9 cellular contexts compared by ENCODE assay signal in the genomic region with DNA sequence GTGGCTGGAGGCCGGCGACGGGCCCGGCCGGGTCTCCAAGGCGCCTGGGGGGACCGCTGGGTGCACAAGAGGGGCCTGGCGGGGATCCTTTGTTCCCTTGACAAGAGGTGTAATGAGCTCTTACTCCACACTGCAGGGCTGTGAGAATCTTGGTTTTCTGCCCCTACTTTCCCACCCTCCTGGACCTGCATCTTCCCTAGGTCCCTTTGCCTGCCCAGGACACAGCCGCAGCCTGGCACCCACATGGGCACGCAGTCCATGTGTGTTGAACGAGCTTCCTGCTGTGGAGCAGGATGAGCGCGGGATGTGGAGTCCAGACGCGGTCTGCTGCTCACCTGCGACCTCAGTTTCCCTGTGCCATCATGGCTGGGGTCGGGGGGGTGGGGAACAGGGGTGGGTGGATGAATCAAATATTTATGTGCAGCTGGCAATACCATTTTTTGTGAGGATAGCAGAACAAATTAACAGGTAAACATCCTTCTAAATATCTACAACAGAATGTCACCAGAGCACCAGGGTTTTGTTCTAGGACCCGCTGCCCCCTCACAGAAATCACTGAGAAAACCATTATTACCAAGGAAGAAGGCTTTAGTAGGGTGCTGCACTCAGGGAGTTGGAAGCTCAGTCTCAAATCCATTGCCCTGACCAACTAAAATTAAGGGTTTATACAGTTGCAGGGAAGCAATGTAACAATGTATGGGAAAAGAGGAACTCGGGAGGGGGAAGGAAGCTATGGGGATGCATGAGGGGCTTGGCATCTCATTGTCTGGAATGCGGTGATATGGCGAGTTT. TPM values are rescaled to one million over a fixed set of nuclear protein-coding genes. Genes with fewer than 3 reads are reported as not detected.
DNase-seq lines count a peak whose midpoint lies in the region; ATAC-seq and TF ChIP-seq lines count a peak whose summit lies in the region.
"Had no signal": no experiment of that assay in that cellular context is flagged by ENCODE, and none has a peak within 500 bp of the region (broad histone marks: within the 10 kb centered on the region; RNA-seq: fewer than 3 reads in every experiment).

No MANE protein-coding gene starts in this region.

- H3K27ac ChIP-seq in angular gyrus (ENCODE audit: low read depth, low read length) (peak overlapping the region; percentile 90), tibial artery (peak overlapping the region; percentile 93 to 99)

- no peaks in the 10 kb centered on the region for H3K27me3 ChIP-seq in tibial artery

- peaks cover 0 to 24% (median 17%) of the 10 kb centered on the region in 4 donors for H3K4me1 ChIP-seq in tibial artery

- H3K36me3 ChIP-seq in tibial artery = peaks cover 5 to 21% (median 8%) of the 10 kb centered on the region in 3 donors

- H3K9me3 ChIP-seq in tibial artery = no peaks in the 10 kb centered on the region

- TF ChIP-seq CTCF in tibial artery (IDR thresholded peaks at IDR 0.05) = peak in 1 of 2 experiments; percentile 72

- H3K4me3 ChIP-seq in GM08714 (ENCODE audit: low read length) (peak overlapping the region; percentile 70; the same call in 1 of the 2 replicates), tibial artery (peak overlapping the region; percentile 74 to 99)

- intact Hi-C loops in left colon (cut with DNase I, micrococcal nuclease) (no loop called here), tibial artery (cut with DNase I; ENCODE audit: low total_unique reads) (loop anchor here (1.0 to 10.0 kb wide), 3 partner anchors 19 to 139 kb away; no protein-coding TSS in a partner anchor)

- DNase-seq in left colon = no peak
- DNase-seq in tibial artery = no peak
- no peak for DNase-seq in NCI-H526 (lab: John Stamatoyannopoulos, UW)
- no peak for DNase-seq in NCI-H345 (lab: John Stamatoyannopoulos, UW)

- peak; percentile 20 for ATAC-seq in HG03442 (IDR thresholded peaks at IDR 0.05; ENCODE audit: unreplicated experiment)
- ATAC-seq in left colon = peak; percentile 22
- no peak for ATAC-seq in HG03135 (IDR thresholded peaks at IDR 0.05; ENCODE audit: unreplicated experiment)

RNA-seq across cellular contexts. Expression of gene NSMCE4A, which starts 0.5 kb away (rescaled TPM):
- total RNA-seq in left colon = 10 to 100 TPM; 51.6 to 61.7 TPM

RNA-seq across cellular contexts. Expression of gene TACC2, which starts 13.5 kb away (rescaled TPM):
- 100 to 1,000 TPM; 107 to 113 TPM for total RNA-seq in left colon
- total RNA-seq: T-helper 1 cell treated with Interleukin-12 subunit alpha and Interleukin-12 subunit beta and Interleukin-4 antibody, amounts not matched to agents 30 ng/mL and 1 ng/mL, for 36 hours had no signal

RNA-seq across cellular contexts. Expression of gene ATE1, which starts 47.7 kb away (rescaled TPM):
- 10 to 100 TPM; 44.8 to 50.7 TPM for total RNA-seq in left colon
